13 cellular contexts compared by ENCODE assay signal in the genomic region with DNA sequence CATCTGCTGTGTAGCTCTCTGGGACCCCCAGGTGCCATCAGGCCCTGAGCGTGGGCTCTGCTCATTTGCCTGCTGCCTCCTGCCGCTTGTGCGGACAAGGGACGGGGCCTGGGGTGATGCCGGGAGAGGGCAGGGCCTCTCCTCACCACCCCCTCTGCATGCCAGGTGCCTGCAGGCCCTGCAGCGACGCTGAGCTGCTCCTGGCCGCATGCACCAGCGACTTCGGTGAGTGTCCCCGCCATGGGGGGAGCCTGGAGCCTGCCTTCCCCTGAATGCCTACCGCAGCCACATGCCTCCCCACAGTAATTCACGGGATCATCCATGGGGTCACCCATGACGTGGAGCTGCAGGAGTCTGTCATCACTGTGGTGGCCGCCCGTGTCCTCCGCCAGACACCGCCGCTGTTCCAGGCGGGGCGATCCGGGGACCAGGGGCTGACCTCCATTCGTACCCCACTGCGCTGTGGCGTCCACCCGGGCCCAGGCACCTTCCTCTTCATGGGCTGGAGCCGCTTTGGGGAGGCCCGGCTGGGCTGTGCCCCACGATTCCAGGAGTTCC. TPM values are rescaled to one million over a fixed set of nuclear protein-coding genes. Genes with fewer than 3 reads are reported as not detected.
DNase-seq lines count a peak whose midpoint lies in the region; ATAC-seq and TF ChIP-seq lines count a peak whose summit lies in the region.
"Had no signal": no experiment of that assay in that cellular context is flagged by ENCODE, and none has a peak within 500 bp of the region (broad histone marks: within the 10 kb centered on the region; RNA-seq: fewer than 3 reads in every experiment).

No MANE protein-coding gene starts in this region.

- no peaks in the 10 kb centered on the region for H3K36me3 Mint-ChIP-seq in neural crest cell (ENCODE audit: low read depth)
- H3K36me3 Mint-ChIP-seq: activated naive CD8-positive, alpha-beta T cell treated with anti-CD3 and anti-CD28 coated beads, Interleukin-2, amount 10 ng/mL, durations not matched to agents 7 days and 5 days had no signal

- no peak for TF ChIP-seq CTCF in C4-2B (conservative IDR thresholded peaks at IDR 0.05)
- TF ChIP-seq CTCF in HEK293 (tag by site-specific recombination; IDR thresholded peaks at IDR 0.05): no peak
- no peak for TF ChIP-seq CTCF in body of pancreas (IDR thresholded peaks at IDR 0.05)
- no peak for TF ChIP-seq CTCF in neural crest cell (conservative IDR thresholded peaks at IDR 0.05)
- TF ChIP-seq CTCF in GM13977 (IDR thresholded peaks at IDR 0.05; ENCODE audit: extremely low read depth, insufficient read depth, missing control alignments): no peak
- TF ChIP-seq CTCF in GM13976 (IDR thresholded peaks at IDR 0.05; ENCODE audit: borderline replicate concordance, control extremely low read depth, extremely low read depth, insufficient read depth, missing control alignments): no peak

- H3K27me3 Mint-ChIP-seq in neural crest cell (ENCODE audit: low read depth): peaks cover 17% of the 10 kb centered on the region

- intact Hi-C loops in body of pancreas (cut with DNase I): no loop called here

- H3K9me3 Mint-ChIP-seq in neural crest cell: no peaks in the 10 kb centered on the region
- H3K9me3 Mint-ChIP-seq: activated naive CD8-positive, alpha-beta T cell treated with anti-CD3 and anti-CD28 coated beads, Interleukin-2, amount 10 ng/mL, durations not matched to agents 7 days and 5 days had no signal

- peaks cover 32% of the 10 kb centered on the region for H3K4me1 Mint-ChIP-seq in neural crest cell

- no peaks in the 10 kb centered on the region for H3K27me3 ChIP-seq in body of pancreas
- H3K27me3 ChIP-seq: gastrocnemius medialis had no signal

- no peak for DNase-seq in body of pancreas
- DNase-seq in neural crest cell (ENCODE audit: low read depth, low spot score): no peak
- no peak for DNase-seq in GM13977 (ENCODE audit: low spot score)
- no peak for DNase-seq in middle frontal gyrus (ENCODE audit: extremely low spot score, low spot score)
- no peak for DNase-seq in GM13976 (ENCODE audit: low spot score)
- DNase-seq: activated naive CD8-positive, alpha-beta T cell treated with anti-CD3 and anti-CD28 coated beads, Interleukin-2, amount 10 ng/mL, durations not matched to agents 7 days and 5 days; effector CD4-positive, alpha-beta T cell; gastrocnemius medialis; IMR-90; NCI-H774 had no signal

- ATAC-seq in body of pancreas (no peak), GM18502 (IDR thresholded peaks at IDR 0.05; ENCODE audit: poor library complexity, unreplicated experiment) (no peak)
- ATAC-seq: gastrocnemius medialis had no signal

- peak overlapping the region; percentile 95 for H3K4me3 Mint-ChIP-seq in neural crest cell

- CTCF ChIA-PET in HEK293 (lab: Yijun Ruan, JAX): interaction anchor here (1.2 to 5.7 kb wide), 3 partner anchors 10 to 70 kb away, joined by 3 to 34 read pairs (median 6); partner anchors contain the start of genes CHTF18 and RPUSD1

- H3K4me3 ChIP-seq in HEK293 (ENCODE audit: low read depth, low read length) (no peak overlapping the region), body of pancreas (no peak overlapping the region)

- H3K27ac Mint-ChIP-seq in neural crest cell (ENCODE audit: unreplicated experiment): no peak overlapping the region
- H3K27ac Mint-ChIP-seq: activated naive CD8-positive, alpha-beta T cell treated with anti-CD3 and anti-CD28 coated beads, Interleukin-2, amount 10 ng/mL, durations not matched to agents 7 days and 5 days had no signal

- POLR2A ChIA-PET in HEK293 (lab: Yijun Ruan, JAX): interaction anchor here (1.0 to 1.7 kb wide), 4 partner anchors 8 to 72 kb away, joined by 3 to 8 read pairs (median 4); partner anchors contain the start of genes CHTF18 and RPUSD1

- 85% methylated on average over 29 of the region's 29 CpGs; no CpG with 5 or more reads in 1 of the 2 donors for WGBS in body of pancreas, 2 donors

- H3K27ac ChIP-seq in C4-2B: peak overlapping the region; percentile 82
- no peak overlapping the region for H3K27ac ChIP-seq in HEK293 (ENCODE audit: extremely low read depth, low read depth, low read length)
- H3K27ac ChIP-seq in body of pancreas: peak overlapping the region in 3 of 4 donors; percentile 58 to 73 (median 68)
- H3K27ac ChIP-seq: gastrocnemius medialis had no signal

- no peak for TF ChIP-seq POLR2A in body of pancreas (IDR thresholded peaks at IDR 0.05)

- H3K36me3 ChIP-seq in HEK293 (ENCODE audit: control insufficient read depth in 2 of 2, insufficient read depth in 1 of 2, low read length in 2 of 2) (peaks cover 0 to 7% of the 10 kb centered on the region in 2 experiments; a peak in 1 of 3 replicates), body of pancreas (replicated peaks in 1 of 2; ENCODE audit: insufficient read depth in 1 of 2, low read depth in 2 of 2) (no peaks in the 10 kb centered on the region)
- H3K36me3 ChIP-seq: gastrocnemius medialis had no signal

- in situ Hi-C loops in GM13977 (cut with MboI; ENCODE audit: low pct_unique_long_range_greater_than_20kb, low sequenced_read_pairs, unreplicated experiment) (no loop called here), GM13976 (cut with MboI; ENCODE audit: low sequenced_read_pairs, unreplicated experiment) (no loop called here)

- H3K9me3 ChIP-seq in HEK293 (ENCODE audit: control insufficient read depth, insufficient read depth, low read depth, low read length) (no peaks in the 10 kb centered on the region), body of pancreas (no peaks in the 10 kb centered on the region)
- H3K9me3 ChIP-seq: gastrocnemius medialis had no signal

- H3K4me1 ChIP-seq in HEK293 (ENCODE audit: control insufficient read depth, insufficient read depth, low read length) (peaks cover 13% of the 10 kb centered on the region), body of pancreas (peaks cover 67% of the 10 kb centered on the region)

TF ChIP-seq in HEK293, 187 proteins besides CTCF, POLR2A, EP300 and RAD21:
- peak; percentile 71 for TF ChIP-seq ZBTB44 (tag by site-specific recombination; IDR thresholded peaks at IDR 0.05)
- TF ChIP-seq ZNF362 (tag by site-specific recombination; IDR thresholded peaks at IDR 0.05): no peak

RNA-seq across cellular contexts. Expression of gene METRN, which starts 1.9 kb away (rescaled TPM):
- total RNA-seq in body of pancreas (10 to 100 TPM; 36.6 to 71.9 TPM), neural crest cell (210 and 224 TPM in 2 replicates)

RNA-seq across cellular contexts. Expression of gene ANTKMT, which starts 4.1 kb away (rescaled TPM):
- total RNA-seq in body of pancreas (100 to 1,000 TPM in 1 of 2 donors, 10 to 100 TPM in 1; 71.6 to 189 TPM), neural crest cell (51.1 and 52.7 TPM in 2 replicates)

RNA-seq across cellular contexts. Expression of gene CCDC78, which starts 9.4 kb away (rescaled TPM):
- total RNA-seq in body of pancreas: not detected
- 7.0 and 7.2 TPM in 2 replicates for total RNA-seq in neural crest cell
- total RNA-seq: gastrocnemius medialis had no signal

RNA-seq across cellular contexts. Expression of gene HAGHL, which starts 10.1 kb away (rescaled TPM):
- total RNA-seq in body of pancreas (1 to 10 TPM in 1 of 2 donors, not detected in 1; 2.6 TPM), neural crest cell (15.0 and 15.4 TPM in 2 replicates)

RNA-seq across cellular contexts. Expression of gene FBXL16, which starts 11.2 kb away (rescaled TPM):
- total RNA-seq in body of pancreas (1 to 10 TPM; 1.0 to 2.3 TPM), neural crest cell (2.5 and 3.0 TPM in 2 replicates)
- total RNA-seq: gastrocnemius medialis had no signal
